In the genomic region with DNA sequence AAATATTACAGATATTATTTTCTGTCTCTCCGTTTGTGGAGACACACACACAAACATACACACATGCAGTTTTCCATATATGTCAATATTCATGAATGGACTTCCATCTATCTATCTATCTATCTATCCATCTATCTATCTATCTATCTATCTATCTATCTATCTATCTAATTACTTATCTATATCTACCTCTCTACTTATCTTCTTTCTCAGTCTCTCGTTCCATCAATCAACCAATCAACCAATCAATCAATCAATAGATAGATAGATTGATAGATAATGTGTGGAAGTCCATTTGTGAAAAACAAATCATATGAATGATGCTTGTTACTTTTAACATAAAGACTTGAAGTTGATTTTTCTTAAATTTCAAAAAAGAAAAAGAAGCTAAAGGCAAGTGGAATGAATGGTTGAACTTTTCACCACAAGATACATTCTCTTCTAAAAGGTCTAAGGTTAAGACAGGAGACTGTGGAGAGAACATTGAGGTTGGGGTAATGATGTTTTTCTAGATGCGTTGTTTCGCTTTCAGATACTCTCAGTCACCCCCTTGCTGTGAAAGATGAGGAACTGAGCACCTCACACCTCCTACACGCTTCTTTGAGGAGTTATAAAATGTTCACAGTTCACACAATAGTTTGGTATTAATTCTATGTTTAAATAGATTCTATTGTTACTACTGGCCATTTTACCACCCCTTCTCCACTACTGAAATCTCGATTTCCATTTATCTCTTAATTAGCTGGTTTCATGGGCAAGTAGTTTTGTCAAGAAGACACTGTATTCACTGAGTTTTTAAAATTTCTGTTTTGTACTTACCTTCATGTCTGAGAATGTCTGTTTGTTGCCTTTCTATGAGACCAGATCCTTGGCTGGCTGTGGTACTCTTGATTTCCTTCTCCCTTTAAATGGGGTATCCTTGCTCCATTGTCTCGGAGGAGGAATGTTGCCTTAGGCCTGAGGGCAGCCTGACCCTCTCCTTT, we compare ENCODE assay signal across 11 cellular contexts.
DNase-seq lines count a peak whose midpoint lies in the region; ATAC-seq and TF ChIP-seq lines count a peak whose summit lies in the region.
"Had no signal": no experiment of that assay in that cellular context is flagged by ENCODE, and none has a peak within 500 bp of the region (broad histone marks: within the 10 kb centered on the region; RNA-seq: fewer than 3 reads in every experiment).

No MANE protein-coding gene starts in this region.

- POLR2A ChIA-PET in activated CD8-positive, alpha-beta T cell treated with anti-CD3 and anti-CD28 coated beads for 36 hours (lab: Charles Lee), result no interaction called here
- POLR2A ChIA-PET in activated CD8-positive, alpha-beta T cell treated with anti-CD3 and anti-CD28 coated beads, Interleukin-2, amount 10 ng/mL, durations not matched to agents 7 days and 5 days (lab: Charles Lee), result no interaction called here

- H3K4me2 ChIP-seq in trophoblast cell (ENCODE audit: low read length), result no peak overlapping the region

- H2AK5ac ChIP-seq in trophoblast cell (ENCODE audit: low read length), result no peak overlapping the region

- H3K18ac ChIP-seq in trophoblast cell (ENCODE audit: low read length), result no peak overlapping the region

- WGBS in trophoblast cell (ENCODE audit: extremely low coverage, insufficient coverage, insufficient read length), result 100% methylated on average over 1 of the region's 7 CpGs

- H3K23ac ChIP-seq in trophoblast cell (ENCODE audit: low read length), result no peak overlapping the region

- H3K4me3 Mint-ChIP-seq in activated CD8-positive, alpha-beta T cell treated with anti-CD3 and anti-CD28 coated beads for 36 hours, result no peak overlapping the region
- no peak overlapping the region for H3K4me3 Mint-ChIP-seq in activated CD8-positive, alpha-beta T cell treated with anti-CD3 and anti-CD28 coated beads, Interleukin-2, amount 10 ng/mL, durations not matched to agents 7 days and 5 days
- H3K4me3 Mint-ChIP-seq in type B pancreatic cell, result no peak overlapping the region

- no peak overlapping the region for H2AFZ ChIP-seq in trophoblast cell (ENCODE audit: insufficient read depth, low read length, poor library complexity)

- peak overlapping the region; percentile 55 for H4K91ac ChIP-seq in trophoblast cell (ENCODE audit: low read depth, low read length)

- H3K4me3 ChIP-seq in trophoblast cell (ENCODE audit: low read depth, low read length), result no peak overlapping the region

- peaks cover 0 to 2% of the 10 kb centered on the region in 2 experiments for H3K4me1 ChIP-seq in trophoblast cell (ENCODE audit: control insufficient read depth in 1 of 2, insufficient read depth in 2 of 2, low read length in 2 of 2)

- no peak overlapping the region for H3K14ac ChIP-seq in trophoblast cell (ENCODE audit: low read length)

- H3K27ac Mint-ChIP-seq in activated CD8-positive, alpha-beta T cell treated with anti-CD3 and anti-CD28 coated beads for 36 hours, result peak overlapping the region; percentile 28
- H3K27ac Mint-ChIP-seq in activated CD8-positive, alpha-beta T cell treated with anti-CD3 and anti-CD28 coated beads, Interleukin-2, amount 10 ng/mL, durations not matched to agents 7 days and 5 days, result no peak overlapping the region
- no peak overlapping the region for H3K27ac Mint-ChIP-seq in type B pancreatic cell

- no peaks in the 10 kb centered on the region for H3K27me3 ChIP-seq in trophoblast cell (ENCODE audit: insufficient read depth, low read length)

- intact Hi-C loops in activated CD8-positive, alpha-beta T cell treated with anti-CD3 and anti-CD28 coated beads for 36 hours (cut with micrococcal nuclease), result no loop called here

- H3K27ac ChIP-seq in trophoblast cell (ENCODE audit: low read depth, low read length), result no peak overlapping the region

- no peaks in the 10 kb centered on the region for H3K36me3 ChIP-seq in trophoblast cell (ENCODE audit: control insufficient read depth in 1 of 2, insufficient read depth in 2 of 2, low read length in 2 of 2)

- H2BK12ac ChIP-seq in trophoblast cell (ENCODE audit: low read length), result no peak overlapping the region

- H3K9me3 ChIP-seq in trophoblast cell (ENCODE audit: insufficient read depth, low read depth, low read length), result peaks cover 2% of the 10 kb centered on the region

- no peak overlapping the region for H2BK5ac ChIP-seq in trophoblast cell (ENCODE audit: low read depth, low read length, poor library complexity)

- peaks cover 25% of the 10 kb centered on the region for H3K4me1 Mint-ChIP-seq in activated CD8-positive, alpha-beta T cell treated with anti-CD3 and anti-CD28 coated beads for 36 hours (ENCODE audit: low read depth)
- peaks cover 14% of the 10 kb centered on the region for H3K4me1 Mint-ChIP-seq in activated CD8-positive, alpha-beta T cell treated with anti-CD3 and anti-CD28 coated beads, Interleukin-2, amount 10 ng/mL, durations not matched to agents 7 days and 5 days (ENCODE audit: low read depth)
- no peaks in the 10 kb centered on the region for H3K4me1 Mint-ChIP-seq in type B pancreatic cell (ENCODE audit: unreplicated experiment)

- H3K4ac ChIP-seq in trophoblast cell (ENCODE audit: low read depth, low read length), result no peak overlapping the region

- CTCF ChIA-PET in activated CD8-positive, alpha-beta T cell treated with anti-CD3 and anti-CD28 coated beads for 36 hours (lab: Charles Lee), result no interaction called here
- CTCF ChIA-PET in activated CD8-positive, alpha-beta T cell treated with anti-CD3 and anti-CD28 coated beads, Interleukin-2, amount 10 ng/mL, durations not matched to agents 7 days and 5 days (lab: Charles Lee), result no interaction called here

- H3K27me3 Mint-ChIP-seq in activated CD8-positive, alpha-beta T cell treated with anti-CD3 and anti-CD28 coated beads for 36 hours, result peaks cover 13% of the 10 kb centered on the region
- H3K27me3 Mint-ChIP-seq in activated CD8-positive, alpha-beta T cell treated with anti-CD3 and anti-CD28 coated beads, Interleukin-2, amount 10 ng/mL, durations not matched to agents 7 days and 5 days (ENCODE audit: low read depth), result peaks cover 6% of the 10 kb centered on the region
- H3K27me3 Mint-ChIP-seq in type B pancreatic cell, result peaks cover 3% of the 10 kb centered on the region

- H2BK120ac ChIP-seq in trophoblast cell (ENCODE audit: insufficient read depth, low read length, poor library complexity), result peak overlapping the region; percentile 43

- peak; percentile 31 for DNase-seq in activated CD8-positive, alpha-beta T cell treated with anti-CD3 and anti-CD28 coated beads for 36 hours
- no peak for DNase-seq in activated CD8-positive, alpha-beta T cell treated with anti-CD3 and anti-CD28 coated beads, Interleukin-2, amount 10 ng/mL, durations not matched to agents 7 days and 5 days
- no peak for DNase-seq in trophoblast cell
- DNase-seq in type B pancreatic cell (ENCODE audit: extremely low spot score, unreplicated experiment), result no peak
- no peak for DNase-seq in HK-2 (ENCODE audit: unreplicated experiment)
- DNase-seq in hypothalamus (lab: John Stamatoyannopoulos, UW), result no peak
- DNase-seq: ACHN, GF-D8, hippocampal formation had no signal

- no peaks in the 10 kb centered on the region for H3K79me2 ChIP-seq in trophoblast cell (ENCODE audit: control insufficient read depth, insufficient read depth, low read length, poor library complexity)

- H3K36me3 Mint-ChIP-seq in activated CD8-positive, alpha-beta T cell treated with anti-CD3 and anti-CD28 coated beads for 36 hours (ENCODE audit: low read depth), result peaks cover 5% of the 10 kb centered on the region
- H3K36me3 Mint-ChIP-seq in activated CD8-positive, alpha-beta T cell treated with anti-CD3 and anti-CD28 coated beads, Interleukin-2, amount 10 ng/mL, durations not matched to agents 7 days and 5 days (ENCODE audit: low read depth), result no peaks in the 10 kb centered on the region
- no peaks in the 10 kb centered on the region for H3K36me3 Mint-ChIP-seq in type B pancreatic cell

- H3K79me1 ChIP-seq in trophoblast cell (ENCODE audit: low read length), result no peaks in the 10 kb centered on the region

- H4K8ac ChIP-seq in trophoblast cell (ENCODE audit: low read depth, low read length), result no peak overlapping the region

- no peak overlapping the region for H4K12ac ChIP-seq in trophoblast cell (ENCODE audit: low read depth, low read length)

- TF ChIP-seq CTCF in activated CD8-positive, alpha-beta T cell treated with anti-CD3 and anti-CD28 coated beads for 36 hours (IDR thresholded peaks at IDR 0.05), result no peak
- no peak for TF ChIP-seq CTCF in type B pancreatic cell (conservative IDR thresholded peaks at IDR 0.05)

- no peak overlapping the region for H3K9ac ChIP-seq in trophoblast cell (ENCODE audit: low read length)

- peaks cover 19% of the 10 kb centered on the region for H3K9me3 Mint-ChIP-seq in activated CD8-positive, alpha-beta T cell treated with anti-CD3 and anti-CD28 coated beads for 36 hours
- H3K9me3 Mint-ChIP-seq in activated CD8-positive, alpha-beta T cell treated with anti-CD3 and anti-CD28 coated beads, Interleukin-2, amount 10 ng/mL, durations not matched to agents 7 days and 5 days (ENCODE audit: insufficient read depth), result peaks cover 2% of the 10 kb centered on the region
- peaks cover 7% of the 10 kb centered on the region for H3K9me3 Mint-ChIP-seq in type B pancreatic cell

- ATAC-seq in activated CD8-positive, alpha-beta T cell treated with anti-CD3 and anti-CD28 coated beads for 36 hours, result peak; percentile 70
- ATAC-seq in activated CD8-positive, alpha-beta T cell treated with anti-CD3 and anti-CD28 coated beads, Interleukin-2, amount 10 ng/mL, durations not matched to agents 7 days and 5 days, result no peak
- peak; percentile 84 for ATAC-seq in GM21528 (IDR thresholded peaks at IDR 0.05; ENCODE audit: low FRiP score, unreplicated experiment)
- ATAC-seq in HG03139 (IDR thresholded peaks at IDR 0.05; ENCODE audit: unreplicated experiment), result peak; percentile 80
